ENCODE assay signal across 18 cellular contexts in genomic region chr5:6029811-6030271, GRCh38.
"Had no signal": no experiment of that assay in that cellular context is flagged by ENCODE, and none has a peak within 500 bp of the region (broad histone marks: within the 10 kb centered on the region; RNA-seq: fewer than 3 reads in every experiment).

No MANE protein-coding gene starts in this region.

- H3K27me3 Mint-ChIP-seq: activated CD4-positive, alpha-beta T cell treated with anti-CD3 and anti-CD28 coated beads, Interleukin-2, amount 10 ng/mL, durations not matched to agents 7 days and 5 days; activated CD8-positive, alpha-beta memory T cell treated with anti-CD3 and anti-CD28 coated beads, Interleukin-2, amount 10 ng/mL, durations not matched to agents 7 days and 5 days; activated CD8-positive, alpha-beta T cell treated with anti-CD3 and anti-CD28 coated beads for 36 hours; activated naive CD4-positive, alpha-beta T cell treated with anti-CD3 and anti-CD28 coated beads, Interleukin-2, amount 10 ng/mL, durations not matched to agents 7 days and 5 days; stimulated activated memory B cell treated with anti-CD40 and anti-IgM and Interleukin-4, amounts not matched to agents 10 μg/mL and 1 μg/mL and 100 μg/mL, for 72 hours had no signal

- H3K27ac ChIP-seq: heart left ventricle, sigmoid colon, stomach, suprapubic skin, tibial nerve had no signal

- H3K4me1 Mint-ChIP-seq: activated CD4-positive, alpha-beta T cell treated with anti-CD3 and anti-CD28 coated beads, Interleukin-2, amount 10 ng/mL, durations not matched to agents 7 days and 5 days; activated CD8-positive, alpha-beta memory T cell treated with anti-CD3 and anti-CD28 coated beads, Interleukin-2, amount 10 ng/mL, durations not matched to agents 7 days and 5 days; activated naive CD4-positive, alpha-beta T cell treated with anti-CD3 and anti-CD28 coated beads, Interleukin-2, amount 10 ng/mL, durations not matched to agents 7 days and 5 days; natural killer cell; stimulated activated memory B cell treated with anti-CD40 and anti-IgM and Interleukin-4, amounts not matched to agents 10 μg/mL and 1 μg/mL and 100 μg/mL, for 72 hours had no signal

- H3K9me3 Mint-ChIP-seq: activated CD4-positive, alpha-beta T cell treated with anti-CD3 and anti-CD28 coated beads, Interleukin-2, amount 10 ng/mL, durations not matched to agents 7 days and 5 days; activated CD8-positive, alpha-beta T cell treated with anti-CD3 and anti-CD28 coated beads for 36 hours; activated naive CD4-positive, alpha-beta T cell treated with anti-CD3 and anti-CD28 coated beads, Interleukin-2, amount 10 ng/mL, durations not matched to agents 7 days and 5 days had no signal

- H3K27ac Mint-ChIP-seq: activated CD4-positive, alpha-beta T cell treated with anti-CD3 and anti-CD28 coated beads, Interleukin-2, amount 10 ng/mL, durations not matched to agents 7 days and 5 days; activated CD8-positive, alpha-beta memory T cell treated with anti-CD3 and anti-CD28 coated beads, Interleukin-2, amount 10 ng/mL, durations not matched to agents 7 days and 5 days; activated CD8-positive, alpha-beta T cell treated with anti-CD3 and anti-CD28 coated beads for 36 hours; activated naive CD4-positive, alpha-beta T cell treated with anti-CD3 and anti-CD28 coated beads, Interleukin-2, amount 10 ng/mL, durations not matched to agents 7 days and 5 days; natural killer cell; stimulated activated memory B cell treated with anti-CD40 and anti-IgM and Interleukin-4, amounts not matched to agents 10 μg/mL and 1 μg/mL and 100 μg/mL, for 72 hours had no signal

- H3K36me3 ChIP-seq: heart left ventricle, sigmoid colon, stomach, suprapubic skin, tibial nerve had no signal

- H3K27me3 ChIP-seq: heart left ventricle, sigmoid colon, stomach, suprapubic skin, tibial nerve had no signal

- H3K4me3 Mint-ChIP-seq: activated CD4-positive, alpha-beta T cell treated with anti-CD3 and anti-CD28 coated beads, Interleukin-2, amount 10 ng/mL, durations not matched to agents 7 days and 5 days; activated CD8-positive, alpha-beta memory T cell treated with anti-CD3 and anti-CD28 coated beads, Interleukin-2, amount 10 ng/mL, durations not matched to agents 7 days and 5 days; activated CD8-positive, alpha-beta T cell treated with anti-CD3 and anti-CD28 coated beads for 36 hours; activated naive CD4-positive, alpha-beta T cell treated with anti-CD3 and anti-CD28 coated beads, Interleukin-2, amount 10 ng/mL, durations not matched to agents 7 days and 5 days; natural killer cell; stimulated activated memory B cell treated with anti-CD40 and anti-IgM and Interleukin-4, amounts not matched to agents 10 μg/mL and 1 μg/mL and 100 μg/mL, for 72 hours had no signal

- H3K36me3 Mint-ChIP-seq: activated CD8-positive, alpha-beta memory T cell treated with anti-CD3 and anti-CD28 coated beads, Interleukin-2, amount 10 ng/mL, durations not matched to agents 7 days and 5 days; activated naive CD4-positive, alpha-beta T cell treated with anti-CD3 and anti-CD28 coated beads, Interleukin-2, amount 10 ng/mL, durations not matched to agents 7 days and 5 days; natural killer cell; stimulated activated memory B cell treated with anti-CD40 and anti-IgM and Interleukin-4, amounts not matched to agents 10 μg/mL and 1 μg/mL and 100 μg/mL, for 72 hours had no signal

- H3K4me3 ChIP-seq: heart left ventricle, sigmoid colon, smooth muscle cell, stomach, suprapubic skin, tibial nerve had no signal

- ATAC-seq: activated CD8-positive, alpha-beta memory T cell treated with anti-CD3 and anti-CD28 coated beads, Interleukin-2, amount 10 ng/mL, durations not matched to agents 7 days and 5 days; activated CD8-positive, alpha-beta T cell treated with anti-CD3 and anti-CD28 coated beads for 36 hours; heart left ventricle; natural killer cell; stimulated activated memory B cell treated with anti-CD40 and anti-IgM and Interleukin-4, amounts not matched to agents 10 μg/mL and 1 μg/mL and 100 μg/mL, for 72 hours had no signal

- H3K9me3 ChIP-seq: heart left ventricle, sigmoid colon, stomach, suprapubic skin, tibial nerve had no signal

- H3K4me1 ChIP-seq: heart left ventricle, sigmoid colon, stomach, suprapubic skin, tibial nerve had no signal

- DNase-seq: activated CD4-positive, alpha-beta T cell treated with anti-CD3 and anti-CD28 coated beads, Interleukin-2, amount 10 ng/mL, durations not matched to agents 7 days and 5 days; activated CD8-positive, alpha-beta memory T cell treated with anti-CD3 and anti-CD28 coated beads, Interleukin-2, amount 10 ng/mL, durations not matched to agents 7 days and 5 days; activated CD8-positive, alpha-beta T cell treated with anti-CD3 and anti-CD28 coated beads for 36 hours; activated effector memory CD4-positive, alpha-beta T cell treated with anti-CD3 and anti-CD28 coated beads, Interleukin-2, amount 50 U/mL, for 16 hours; activated naive CD4-positive, alpha-beta T cell treated with anti-CD3 and anti-CD28 coated beads, Interleukin-2, amount 10 ng/mL, durations not matched to agents 7 days and 5 days; activated T-cell treated with anti-CD3 and anti-CD28 coated beads for 4 hours; amygdala; effector CD4-positive, alpha-beta T cell; heart left ventricle; midbrain; natural killer cell; sigmoid colon; stimulated activated CD4-positive, alpha-beta T cell treated with anti-CD3 and anti-CD28 coated beads, Interleukin-15, amount 100 ng/mL, for 24 hours; stomach had no signal
